23 cellular contexts compared by ENCODE assay signal in the genomic region with DNA sequence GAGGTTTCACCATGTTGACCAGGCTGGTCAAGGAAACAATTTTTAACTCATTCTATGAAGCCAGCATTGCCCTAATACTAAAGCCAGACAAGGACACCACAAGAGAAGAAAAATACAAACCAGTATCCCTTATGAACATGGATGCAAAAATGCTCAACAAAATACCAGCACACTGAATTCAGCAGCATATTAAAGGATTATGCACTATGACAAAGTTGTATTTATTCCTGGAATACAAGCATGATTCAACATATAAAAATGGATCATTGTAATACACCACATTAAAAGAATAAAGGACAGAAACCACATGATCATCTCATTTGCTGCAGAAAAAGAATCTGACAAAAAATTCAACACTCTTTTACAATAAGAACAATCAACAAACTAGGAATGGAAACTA.
"Had no signal": no experiment of that assay in that cellular context is flagged by ENCODE, and none has a peak within 500 bp of the region (broad histone marks: within the 10 kb centered on the region; RNA-seq: fewer than 3 reads in every experiment).

No MANE protein-coding gene starts in this region.

- H3K4me1 ChIP-seq: foreskin keratinocyte, gastroesophageal sphincter had no signal

- H3K36me3 ChIP-seq: brain microvascular endothelial cell, gastroesophageal sphincter had no signal

- DNase-seq: activated CD4-positive, alpha-beta T cell treated with anti-CD3 and anti-CD28 coated beads for 36 hours; activated CD4-positive, alpha-beta T cell treated with anti-CD3 and anti-CD28 coated beads, Interleukin-2, amount 10 ng/mL, durations not matched to agents 7 days and 5 days; activated CD4-positive, alpha-beta T cell treated with anti-CD3 and anti-CD28 coated beads, Interleukin-2, amount 50 U/mL, for 4 hours; activated CD4-positive, CD25-positive, alpha-beta regulatory T cell; activated CD4-positive, CD25-positive, alpha-beta regulatory T cell treated with anti-CD3 and anti-CD28 coated beads, Interleukin-2, amount 50 U/mL, for 72 hours; activated CD8-positive, alpha-beta memory T cell treated with anti-CD3 and anti-CD28 coated beads for 24 hours; activated CD8-positive, alpha-beta T cell treated with anti-CD3 and anti-CD28 coated beads for 36 hours; activated effector memory CD4-positive, alpha-beta T cell treated with Interleukin-2 at 50 U/mL for 16 hours; activated gamma-delta T cell treated with Interleukin-2 at 50 U/mL for 16 hours; activated naive CD4-positive, alpha-beta T cell treated with anti-CD3 and anti-CD28 coated beads, Interleukin-2, amount 50 U/mL, for 16 hours; activated naive CD4-positive, alpha-beta T cell treated with Interleukin-2 at 50 U/mL for 16 hours; activated T-cell treated with anti-CD3 and anti-CD28 coated beads, Interleukin-2, amount 50 U/mL, for 4 hours; amniotic stem cell; anterior cingulate cortex; brain microvascular endothelial cell; dorsolateral prefrontal cortex; effector memory CD4-positive, alpha-beta T cell; endodermal cell; head of caudate nucleus; T-helper 2 cell had no signal

- H3K27me3 ChIP-seq: brain microvascular endothelial cell, dorsolateral prefrontal cortex, foreskin keratinocyte, gastroesophageal sphincter had no signal

- H3K27ac ChIP-seq: brain microvascular endothelial cell, coronary artery, dorsolateral prefrontal cortex, foreskin keratinocyte, gastroesophageal sphincter had no signal

- H3K4me3 ChIP-seq: coronary artery, dorsolateral prefrontal cortex, gastroesophageal sphincter had no signal
